ENCODE assay signal across 1 cellular context in genomic region chr17:57849874-57850754, GRCh38.
TF ChIP-seq lines count a peak whose summit lies in the region.

TSS of gene MRPS23 (minus strand) at chr17:57850044. CDS start at chr17:57850010, 34 bp downstream.

TF ChIP-seq in HepG2, 621 proteins besides CTCF, POLR2A, EP300 and RAD21 (continued from another document and continues in another):
- peak; percentile 94 for TF ChIP-seq PITX1 (CRISPR knock-in tag; IDR thresholded peaks at IDR 0.05)
- TF ChIP-seq ZNF768 (CRISPR knock-in tag; IDR thresholded peaks at IDR 0.05) = peak; percentile 72; the same call in 1 of the 2 replicates
- TF ChIP-seq, protein P1, sequence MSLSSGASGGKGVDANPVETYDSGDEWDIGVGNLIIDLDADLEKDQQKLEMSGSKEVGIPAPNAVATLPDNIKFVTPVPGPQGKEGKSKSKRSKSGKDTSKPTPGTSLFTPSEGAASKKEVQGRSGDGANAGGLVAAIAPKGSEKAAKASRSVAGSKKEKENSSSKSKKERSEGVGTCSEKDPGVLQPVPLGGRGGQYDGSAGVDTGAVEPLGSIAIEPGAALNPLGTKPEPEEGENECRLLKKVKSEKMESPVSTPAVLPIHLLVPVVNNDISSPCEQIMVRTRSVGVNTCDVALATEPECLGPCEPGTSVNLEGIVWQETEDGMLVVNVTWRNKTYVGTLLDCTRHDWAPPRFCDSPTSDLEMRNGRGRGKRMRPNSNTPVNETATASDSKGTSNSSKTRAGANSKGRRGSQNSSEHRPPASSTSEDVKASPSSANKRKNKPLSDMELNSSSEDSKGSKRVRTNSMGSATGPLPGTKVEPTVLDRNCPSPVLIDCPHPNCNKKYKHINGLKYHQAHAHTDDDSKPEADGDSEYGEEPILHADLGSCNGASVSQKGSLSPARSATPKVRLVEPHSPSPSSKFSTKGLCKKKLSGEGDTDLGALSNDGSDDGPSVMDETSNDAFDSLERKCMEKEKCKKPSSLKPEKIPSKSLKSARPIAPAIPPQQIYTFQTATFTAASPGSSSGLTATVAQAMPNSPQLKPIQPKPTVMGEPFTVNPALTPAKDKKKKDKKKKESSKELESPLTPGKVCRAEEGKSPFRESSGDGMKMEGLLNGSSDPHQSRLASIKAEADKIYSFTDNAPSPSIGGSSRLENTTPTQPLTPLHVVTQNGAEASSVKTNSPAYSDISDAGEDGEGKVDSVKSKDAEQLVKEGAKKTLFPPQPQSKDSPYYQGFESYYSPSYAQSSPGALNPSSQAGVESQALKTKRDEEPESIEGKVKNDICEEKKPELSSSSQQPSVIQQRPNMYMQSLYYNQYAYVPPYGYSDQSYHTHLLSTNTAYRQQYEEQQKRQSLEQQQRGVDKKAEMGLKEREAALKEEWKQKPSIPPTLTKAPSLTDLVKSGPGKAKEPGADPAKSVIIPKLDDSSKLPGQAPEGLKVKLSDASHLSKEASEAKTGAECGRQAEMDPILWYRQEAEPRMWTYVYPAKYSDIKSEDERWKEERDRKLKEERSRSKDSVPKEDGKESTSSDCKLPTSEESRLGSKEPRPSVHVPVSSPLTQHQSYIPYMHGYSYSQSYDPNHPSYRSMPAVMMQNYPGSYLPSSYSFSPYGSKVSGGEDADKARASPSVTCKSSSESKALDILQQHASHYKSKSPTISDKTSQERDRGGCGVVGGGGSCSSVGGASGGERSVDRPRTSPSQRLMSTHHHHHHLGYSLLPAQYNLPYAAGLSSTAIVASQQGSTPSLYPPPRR (CRISPR knock-in tag; IDR thresholded peaks at IDR 0.05; ENCODE audit: borderline replicate concordance) = peak; percentile 84
- TF ChIP-seq SMARCE1 (IDR thresholded peaks at IDR 0.05; ENCODE audit: borderline replicate concordance) = no peak
- TF ChIP-seq ZNF124 (CRISPR knock-in tag; IDR thresholded peaks at IDR 0.05) = peak; percentile 87
- TF ChIP-seq JDP2 (CRISPR knock-in tag; IDR thresholded peaks at IDR 0.05; ENCODE audit: borderline replicate concordance) = peak; percentile 80; the same call in 1 of the 2 replicates
- TF ChIP-seq ZNF260 (CRISPR knock-in tag; IDR thresholded peaks at IDR 0.05; ENCODE audit: borderline replicate concordance, low read depth) = no peak
- peak; percentile 96 for TF ChIP-seq MED1 (CRISPR knock-in tag; IDR thresholded peaks at IDR 0.05)
- peak; percentile 98 for TF ChIP-seq HDAC2 (CRISPR knock-in tag; IDR thresholded peaks at IDR 0.05)
- peak; percentile 56; the same call in 1 of the 2 replicates for TF ChIP-seq ZNF292 (CRISPR knock-in tag; IDR thresholded peaks at IDR 0.05; ENCODE audit: borderline replicate concordance, low read depth)
- TF ChIP-seq, protein P2, sequence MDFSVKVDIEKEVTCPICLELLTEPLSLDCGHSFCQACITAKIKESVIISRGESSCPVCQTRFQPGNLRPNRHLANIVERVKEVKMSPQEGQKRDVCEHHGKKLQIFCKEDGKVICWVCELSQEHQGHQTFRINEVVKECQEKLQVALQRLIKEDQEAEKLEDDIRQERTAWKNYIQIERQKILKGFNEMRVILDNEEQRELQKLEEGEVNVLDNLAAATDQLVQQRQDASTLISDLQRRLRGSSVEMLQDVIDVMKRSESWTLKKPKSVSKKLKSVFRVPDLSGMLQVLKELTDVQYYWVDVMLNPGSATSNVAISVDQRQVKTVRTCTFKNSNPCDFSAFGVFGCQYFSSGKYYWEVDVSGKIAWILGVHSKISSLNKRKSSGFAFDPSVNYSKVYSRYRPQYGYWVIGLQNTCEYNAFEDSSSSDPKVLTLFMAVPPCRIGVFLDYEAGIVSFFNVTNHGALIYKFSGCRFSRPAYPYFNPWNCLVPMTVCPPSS (IDR thresholded peaks at IDR 0.05) = no peak
- TF ChIP-seq ATF6 (CRISPR knock-in tag; conservative IDR thresholded peaks at IDR 0.05) = peak; percentile 98
- peak; percentile 97 for TF ChIP-seq HOXA5 (CRISPR knock-in tag; IDR thresholded peaks at IDR 0.05)
- TF ChIP-seq GABPA (IDR thresholded peaks at IDR 0.05; ENCODE audit: low read depth, low read length) = peak; percentile 100
- TF ChIP-seq GABPA (CRISPR knock-in tag; IDR thresholded peaks at IDR 0.05; ENCODE audit: low read depth) = peak; percentile 100
- peak; percentile 99 for TF ChIP-seq ZNF337 (CRISPR knock-in tag; IDR thresholded peaks at IDR 0.05; ENCODE audit: borderline replicate concordance, low read depth)
- peak; percentile 52 to 83 for TF ChIP-seq MAFK (conservative IDR thresholded peaks at IDR 0.05 in 1 of 2, IDR thresholded peaks at IDR 0.05 in 1 of 2; ENCODE audit: low read length in 2 of 2)
- peak; percentile 34; the same call in 1 of the 2 replicates for TF ChIP-seq ZSCAN20 (CRISPR knock-in tag; IDR thresholded peaks at IDR 0.05; ENCODE audit: borderline replicate concordance)
- TF ChIP-seq PTBP1 (IDR thresholded peaks at IDR 0.05; ENCODE audit: low read depth, low read length, poor library complexity, severe bottlenecking) = peak; percentile 97
- peak; percentile 72; the same call in 1 of the 2 replicates for TF ChIP-seq TMF1 (CRISPR knock-in tag; IDR thresholded peaks at IDR 0.05; ENCODE audit: low read depth)
- TF ChIP-seq NFKB2 (CRISPR knock-in tag; IDR thresholded peaks at IDR 0.05; ENCODE audit: borderline replicate concordance) = peak; percentile 96
- TF ChIP-seq ZNF691 (CRISPR knock-in tag; IDR thresholded peaks at IDR 0.05; ENCODE audit: borderline replicate concordance, low read depth) = peak; percentile 93; the same call in 1 of the 2 replicates
- no peak for TF ChIP-seq ZBTB20 (CRISPR knock-in tag; IDR thresholded peaks at IDR 0.05; ENCODE audit: borderline replicate concordance, low read depth)
- TF ChIP-seq RFXAP (CRISPR knock-in tag; IDR thresholded peaks at IDR 0.05; ENCODE audit: borderline replicate concordance) = peak; percentile 97
- TF ChIP-seq ZNF574 (CRISPR knock-in tag; IDR thresholded peaks at IDR 0.05) = peak; percentile 97
- peak; percentile 72; the same call in 1 of the 2 replicates for TF ChIP-seq ZSCAN29 (CRISPR knock-in tag; conservative IDR thresholded peaks at IDR 0.05)
- peak; percentile 99 for TF ChIP-seq ZNF136 (CRISPR knock-in tag; IDR thresholded peaks at IDR 0.05; ENCODE audit: low read depth)
- peak; percentile 69; the same call in 1 of the 2 replicates for TF ChIP-seq ATRX (CRISPR knock-in tag; IDR thresholded peaks at IDR 0.05; ENCODE audit: borderline replicate concordance)
- peak; percentile 98 for TF ChIP-seq NR0B2 (CRISPR knock-in tag; IDR thresholded peaks at IDR 0.05)
- TF ChIP-seq ZFP37 (CRISPR knock-in tag; IDR thresholded peaks at IDR 0.05; ENCODE audit: borderline replicate concordance) = no peak
- no peak; the same call in 1 of the 2 replicates for TF ChIP-seq EEA1 (CRISPR knock-in tag; IDR thresholded peaks at IDR 0.05; ENCODE audit: borderline replicate concordance)
- TF ChIP-seq ZNF138 (CRISPR knock-in tag; IDR thresholded peaks at IDR 0.05; ENCODE audit: low read depth) = peak; percentile 45
- TF ChIP-seq ZNF773 (CRISPR knock-in tag; IDR thresholded peaks at IDR 0.05; ENCODE audit: borderline replicate concordance) = 0 out of 2 replicates have a peak, but pooled peaks have one; percentile 55
- TF ChIP-seq RELA (CRISPR knock-in tag; IDR thresholded peaks at IDR 0.05) = peak; percentile 97
- peak; percentile 94 for TF ChIP-seq ZNF343 (CRISPR knock-in tag; IDR thresholded peaks at IDR 0.05)
- TF ChIP-seq RFXANK (CRISPR knock-in tag; IDR thresholded peaks at IDR 0.05) = peak; percentile 93
- peak; percentile 19; the same call in 1 of the 2 replicates for TF ChIP-seq ZKSCAN5 (CRISPR knock-in tag; IDR thresholded peaks at IDR 0.05)
- peak; percentile 99 for TF ChIP-seq IRF2 (CRISPR knock-in tag; IDR thresholded peaks at IDR 0.05)
- TF ChIP-seq KDM5B (CRISPR knock-in tag; IDR thresholded peaks at IDR 0.05; ENCODE audit: borderline replicate concordance) = peak; percentile 98
- TF ChIP-seq ELF1 (CRISPR knock-in tag; IDR thresholded peaks at IDR 0.05) = peak; percentile 99
- TF ChIP-seq ZMYM4 (CRISPR knock-in tag; IDR thresholded peaks at IDR 0.05) = peak; percentile 93
- TF ChIP-seq MYPOP (CRISPR knock-in tag; IDR thresholded peaks at IDR 0.05) = peak; percentile 90
- peak; percentile 98 for TF ChIP-seq ZBTB34 (CRISPR knock-in tag; IDR thresholded peaks at IDR 0.05)
- peak; percentile 97 for TF ChIP-seq ARID4A (CRISPR knock-in tag; IDR thresholded peaks at IDR 0.05; ENCODE audit: borderline replicate concordance)
